ENCODE assay signal across 25 cellular contexts in the genomic region with DNA sequence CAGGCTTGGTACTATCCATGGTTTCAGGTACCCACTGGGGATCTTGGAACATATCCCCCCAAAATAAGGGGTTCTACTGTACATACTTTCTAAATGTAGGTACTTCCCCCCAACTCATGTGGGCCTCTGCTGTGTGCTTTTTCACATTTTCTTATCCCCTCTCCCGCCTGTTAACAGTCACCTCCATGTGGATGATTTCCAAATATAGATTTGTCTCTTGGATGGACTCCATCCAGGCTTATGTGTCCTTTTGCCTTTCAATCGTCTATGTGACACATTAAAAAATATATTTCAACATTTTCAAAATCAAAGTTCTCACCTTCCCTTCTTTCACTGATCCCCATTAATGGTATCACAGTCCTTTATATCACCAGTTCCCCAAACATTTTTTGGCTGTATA. TPM values are rescaled to one million over a fixed set of nuclear protein-coding genes. Genes with fewer than 3 reads are reported as not detected.
"Had no signal": no experiment of that assay in that cellular context is flagged by ENCODE, and none has a peak within 500 bp of the region (broad histone marks: within the 10 kb centered on the region; RNA-seq: fewer than 3 reads in every experiment).

No MANE protein-coding gene starts in this region.

- H3K36me3 ChIP-seq: pancreas, thoracic aorta, tibial nerve, upper lobe of left lung had no signal

- FAIRE-seq: frontal cortex, pancreas, urothelium cell line had no signal

- ATAC-seq: left colon; left ventricle myocardium superior; natural killer cell; pancreas; sciatic nerve; stimulated activated effector memory CD8-positive, alpha-beta T cell treated with anti-CD3 and anti-CD28 coated beads, Interleukin-12 subunit alpha, Interleukin-12 subunit beta, amount 100 ng/mL, for 72 hours; stimulated activated naive CD8-positive, alpha-beta T cell treated with anti-CD3 and anti-CD28 coated beads, Interleukin-15, Interleukin-2, amounts not matched to agents 100 U/mL and 50 U/mL, for 24 hours had no signal

- H3K27me3 ChIP-seq: dorsolateral prefrontal cortex, pancreas, tibial nerve, upper lobe of left lung had no signal

- H3K27ac Mint-ChIP-seq: immature natural killer cell; memory B cell; natural killer cell; stimulated activated effector memory CD8-positive, alpha-beta T cell treated with anti-CD3 and anti-CD28 coated beads, Interleukin-12 subunit alpha, Interleukin-12 subunit beta, amount 100 ng/mL, for 72 hours had no signal

- H3K36me3 Mint-ChIP-seq: immature natural killer cell; memory B cell; natural killer cell; stimulated activated effector memory CD8-positive, alpha-beta T cell treated with anti-CD3 and anti-CD28 coated beads, Interleukin-12 subunit alpha, Interleukin-12 subunit beta, amount 100 ng/mL, for 72 hours had no signal

- DNase-seq: dorsolateral prefrontal cortex; effector CD4-positive, alpha-beta T cell; hypothalamus; immature natural killer cell; islet precursor cell; kidney glomerular epithelial cell; left colon; left ventricle myocardium superior; natural killer cell; occipital lobe; pancreas; stimulated activated CD4-positive, alpha-beta T cell treated with anti-CD3 and anti-CD28 coated beads, Interleukin-12 subunit alpha, Interleukin-12 subunit beta, amount 100 ng/mL, for 4 hours; stimulated activated CD4-positive, alpha-beta T cell treated with anti-CD3 and anti-CD28 coated beads, Interleukin-2, amount 100 ng/mL, for 24 hours; stimulated activated CD4-positive, alpha-beta T cell treated with anti-CD3 and anti-CD28 coated beads, Interleukin-4, amount 100 ng/mL, for 24 hours; stimulated activated naive CD8-positive, alpha-beta T cell treated with anti-CD3 and anti-CD28 coated beads, Interleukin-15, Interleukin-2, amounts not matched to agents 100 U/mL and 50 U/mL, for 24 hours; upper lobe of left lung had no signal

- H3K9me3 Mint-ChIP-seq: immature natural killer cell; memory B cell; natural killer cell; stimulated activated effector memory CD8-positive, alpha-beta T cell treated with anti-CD3 and anti-CD28 coated beads, Interleukin-12 subunit alpha, Interleukin-12 subunit beta, amount 100 ng/mL, for 72 hours had no signal

- H3K9me3 ChIP-seq: pancreas, thoracic aorta, tibial nerve, upper lobe of left lung had no signal

- H3K4me3 Mint-ChIP-seq: immature natural killer cell; memory B cell; natural killer cell; stimulated activated effector memory CD8-positive, alpha-beta T cell treated with anti-CD3 and anti-CD28 coated beads, Interleukin-12 subunit alpha, Interleukin-12 subunit beta, amount 100 ng/mL, for 72 hours had no signal

- H3K4me1 Mint-ChIP-seq: immature natural killer cell; memory B cell; natural killer cell; stimulated activated effector memory CD8-positive, alpha-beta T cell treated with anti-CD3 and anti-CD28 coated beads, Interleukin-12 subunit alpha, Interleukin-12 subunit beta, amount 100 ng/mL, for 72 hours had no signal

- H3K27ac ChIP-seq: dorsolateral prefrontal cortex, pancreas, thoracic aorta, tibial nerve, upper lobe of left lung had no signal

- H3K4me3 ChIP-seq: dorsolateral prefrontal cortex, lung, pancreas, smooth muscle cell, thoracic aorta, tibial nerve, upper lobe of left lung had no signal

- H3K4me2 ChIP-seq: smooth muscle cell had no signal

RNA-seq across cellular contexts. Expression of gene OSBPL6, which starts 44.4 kb away (rescaled TPM):
- total RNA-seq: natural killer cell had no signal
- polyA plus RNA-seq: immature natural killer cell had no signal
